9 cellular contexts compared by ENCODE assay signal in genomic region chr6:111566222-111566717, GRCh38. TPM values are rescaled to one million over a fixed set of nuclear protein-coding genes. Genes with fewer than 3 reads are reported as not detected.
DNase-seq lines count a peak whose midpoint lies in the region; FAIRE-seq and TF ChIP-seq lines count a peak whose summit lies in the region.
"Had no signal": no experiment of that assay in that cellular context is flagged by ENCODE, and none has a peak within 500 bp of the region (broad histone marks: within the 10 kb centered on the region; RNA-seq: fewer than 3 reads in every experiment).

No MANE protein-coding gene starts in this region.

- TF ChIP-seq POLR2A in NB4 (IDR thresholded peaks at IDR 0.05; ENCODE audit: extremely low read depth, insufficient read length), result no peak

- H3K4me3 ChIP-seq in NB4 (ENCODE audit: low read depth, low read length) (no peak overlapping the region), endodermal cell (ENCODE audit: low read length) (no peak overlapping the region)

- TF ChIP-seq CTCF in NB4 (IDR thresholded peaks at IDR 0.05; ENCODE audit: low read depth, low read length) (no peak), endodermal cell (conservative IDR thresholded peaks at IDR 0.05) (no peak)

- 88 to 96% methylated on average over 4 to 8 of the region's 8 CpGs for WGBS in endodermal cell (ENCODE audit: insufficient coverage in 1 of 2, insufficient read length in 1 of 2), 2 experiments

- H3K4me1 Mint-ChIP-seq in activated CD4-positive, alpha-beta T cell treated with anti-CD3 and anti-CD28 coated beads, Interleukin-2, amount 10 ng/mL, durations not matched to agents 24 days and 14 days, result peaks cover 52% of the 10 kb centered on the region
- peaks cover 12% of the 10 kb centered on the region for H3K4me1 Mint-ChIP-seq in endodermal cell

- H3K4me3 Mint-ChIP-seq in activated CD4-positive, alpha-beta T cell treated with anti-CD3 and anti-CD28 coated beads, Interleukin-2, amount 10 ng/mL, durations not matched to agents 24 days and 14 days, result peak overlapping the region; percentile 76
- no peak overlapping the region for H3K4me3 Mint-ChIP-seq in endodermal cell

- no peaks in the 10 kb centered on the region for H3K9me3 Mint-ChIP-seq in activated CD4-positive, alpha-beta T cell treated with anti-CD3 and anti-CD28 coated beads, Interleukin-2, amount 10 ng/mL, durations not matched to agents 24 days and 14 days
- peaks cover 3% of the 10 kb centered on the region for H3K9me3 Mint-ChIP-seq in endodermal cell

- peaks cover 7% of the 10 kb centered on the region for H3K9me3 ChIP-seq in endodermal cell (ENCODE audit: control insufficient read depth, low read length)

- peak overlapping the region; percentile 48 for H3K27ac ChIP-seq in endodermal cell (ENCODE audit: low read depth, low read length)
- H3K27ac ChIP-seq in temporal lobe (ENCODE audit: low read depth, low read length), result peak overlapping the region; percentile 67

- no peak for FAIRE-seq in RCC 7860 (lab: Jason Lieb, UNC)
- FAIRE-seq: TTC549 had no signal

- H3K27me3 ChIP-seq in endodermal cell (ENCODE audit: control insufficient read depth, insufficient read depth, low read length, poor library complexity, severe bottlenecking), result no peaks in the 10 kb centered on the region

- peaks cover 11% of the 10 kb centered on the region for H3K4me1 ChIP-seq in endodermal cell (ENCODE audit: control insufficient read depth, insufficient read depth, low read length)

- H3K36me3 ChIP-seq in endodermal cell (ENCODE audit: control insufficient read depth, insufficient read depth, low read length), result peaks cover 65% of the 10 kb centered on the region

- no peak for DNase-seq in activated CD4-positive, alpha-beta T cell treated with anti-CD3 and anti-CD28 coated beads, Interleukin-2, amount 10 ng/mL, durations not matched to agents 24 days and 14 days
- DNase-seq in activated CD4-positive, alpha-beta T cell treated with anti-CD3 and anti-CD28 coated beads for 1 hour, result no peak
- peak; percentile 18 for DNase-seq in NB4 (ENCODE audit: low read depth)
- DNase-seq in endodermal cell, result no peak
- DNase-seq in RCC 7860 (ENCODE audit: low spot score), result no peak
- no peak for DNase-seq in SK-N-DZ (ENCODE audit: low spot score)
- no peak for DNase-seq in NCI-H2107 (lab: John Stamatoyannopoulos, UW)

- H3K9ac ChIP-seq in endodermal cell (ENCODE audit: extremely low read depth, low read length, poor library complexity, severe bottlenecking), result no peak overlapping the region

- peaks cover 72% of the 10 kb centered on the region for H3K36me3 Mint-ChIP-seq in activated CD4-positive, alpha-beta T cell treated with anti-CD3 and anti-CD28 coated beads, Interleukin-2, amount 10 ng/mL, durations not matched to agents 24 days and 14 days (ENCODE audit: low read depth)
- peaks cover 55% of the 10 kb centered on the region for H3K36me3 Mint-ChIP-seq in endodermal cell (ENCODE audit: low read depth)

- peak overlapping the region; percentile 86 for H3K27ac Mint-ChIP-seq in activated CD4-positive, alpha-beta T cell treated with anti-CD3 and anti-CD28 coated beads, Interleukin-2, amount 10 ng/mL, durations not matched to agents 24 days and 14 days
- H3K27ac Mint-ChIP-seq in endodermal cell, result peak overlapping the region; percentile 46

- intact Hi-C loops in activated CD4-positive, alpha-beta T cell treated with anti-CD3 and anti-CD28 coated beads, Interleukin-2, amount 10 ng/mL, durations not matched to agents 24 days and 14 days (cut with micrococcal nuclease), result loop anchor here (2.0 kb wide), 1 partner anchor 79 kb away; no protein-coding TSS in a partner anchor

- H3K27me3 Mint-ChIP-seq in activated CD4-positive, alpha-beta T cell treated with anti-CD3 and anti-CD28 coated beads, Interleukin-2, amount 10 ng/mL, durations not matched to agents 24 days and 14 days, result no peaks in the 10 kb centered on the region
- no peaks in the 10 kb centered on the region for H3K27me3 Mint-ChIP-seq in endodermal cell (ENCODE audit: insufficient read depth)

RNA-seq across cellular contexts. Expression of gene TRAF3IP2, which starts 39.4 kb away (rescaled TPM):
- total RNA-seq in activated CD4-positive, alpha-beta T cell treated with anti-CD3 and anti-CD28 coated beads, Interleukin-2, amount 10 ng/mL, durations not matched to agents 24 days and 14 days, result 17.7 and 19.8 TPM in 2 replicates
- total RNA-seq in endodermal cell (10 to 100 TPM; 15.1 to 18.8 TPM), temporal lobe (2.2 TPM)
- polyA plus RNA-seq in endodermal cell (2013, experiment 1 of 2), result 3.9 TPM
- 5.3 TPM for polyA plus RNA-seq in endodermal cell (2013, experiment 2 of 2)
- polyA plus RNA-seq in SK-N-DZ (2014; cell fraction: cytosol; rRNA removed), result 0.42 and 0.70 TPM in 2 replicates
- 1.4 TPM in 1 of 2 replicates, not detected in the other for polyA plus RNA-seq in SK-N-DZ (2014; cell fraction: nucleus; rRNA removed)
